Comparison of ENCODE assay signal across 23 cellular contexts in the genomic region with DNA sequence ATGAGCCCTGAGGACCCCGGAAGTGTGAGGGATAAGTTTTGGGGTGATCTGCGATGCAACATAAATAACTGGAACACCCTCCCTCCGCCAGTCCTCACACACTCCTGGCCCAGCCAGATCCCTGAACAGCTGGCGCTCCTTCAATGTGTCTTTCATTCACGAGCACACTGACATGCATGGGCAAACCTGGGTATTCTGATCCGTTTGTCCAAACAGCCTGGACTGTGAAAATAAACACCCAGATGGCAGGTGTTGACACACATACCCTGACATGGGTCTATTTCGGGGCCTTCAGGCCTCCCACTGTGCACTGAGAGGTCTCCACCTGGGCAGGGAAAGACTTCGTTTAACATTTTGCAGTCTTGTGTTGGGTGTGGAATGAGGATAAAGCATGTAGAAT. TPM values are rescaled to one million over a fixed set of nuclear protein-coding genes. Genes with fewer than 3 reads are reported as not detected.
DNase-seq lines count a peak whose midpoint lies in the region; ATAC-seq lines count a peak whose summit lies in the region.
"Had no signal": no experiment of that assay in that cellular context is flagged by ENCODE, and none has a peak within 500 bp of the region (broad histone marks: within the 10 kb centered on the region; RNA-seq: fewer than 3 reads in every experiment).

No MANE protein-coding gene starts in this region.

- H3K4me3 ChIP-seq in Karpas-422 (ENCODE audit: low read length) = no peak overlapping the region
- H3K4me3 ChIP-seq: adrenal gland, body of pancreas, gastroesophageal sphincter, hepatocyte, K562, pancreas had no signal

- H3K27me3 ChIP-seq in Karpas-422 (ENCODE audit: low read length) = no peaks in the 10 kb centered on the region
- H3K27me3 ChIP-seq: adrenal gland, body of pancreas, gastroesophageal sphincter, hepatocyte, pancreas had no signal

- no peak for ATAC-seq in GM21576 (IDR thresholded peaks at IDR 0.05; ENCODE audit: unreplicated experiment)
- ATAC-seq: activated CD8-positive, alpha-beta memory T cell treated with anti-CD3 and anti-CD28 coated beads, Interleukin-2, amount 10 ng/mL, durations not matched to agents 7 days and 5 days; activated T-cell treated with anti-CD3 and anti-CD28 coated beads, Interleukin-2, amount 50 U/mL, for 72 hours; body of pancreas; gastroesophageal sphincter; K562; pancreas had no signal

- H2AFZ ChIP-seq in Karpas-422 (ENCODE audit: low read length) = no peak overlapping the region
- H2AFZ ChIP-seq: hepatocyte had no signal

- H4K20me1 ChIP-seq in Karpas-422 (ENCODE audit: insufficient read depth, low read depth, low read length) = peaks cover 3% of the 10 kb centered on the region; the same call in 1 of the 2 replicates

- no peaks in the 10 kb centered on the region for H3K79me2 ChIP-seq in Karpas-422 (ENCODE audit: low read length)
- H3K79me2 ChIP-seq: hepatocyte had no signal

- no peak overlapping the region for H3K27ac ChIP-seq in Karpas-422 (ENCODE audit: low read length)
- H3K27ac ChIP-seq: adrenal gland, body of pancreas, gastroesophageal sphincter, hepatocyte, pancreas had no signal

- H3K9me3 ChIP-seq in Karpas-422 (ENCODE audit: low read length) = no peaks in the 10 kb centered on the region
- H3K9me3 ChIP-seq: adrenal gland, body of pancreas, gastroesophageal sphincter, pancreas had no signal

- H3K9me2 ChIP-seq in Karpas-422 (replicated peaks; ENCODE audit: insufficient read depth, low read length) = no peaks in the 10 kb centered on the region

- no peak overlapping the region for H3K9ac ChIP-seq in Karpas-422 (ENCODE audit: low read length)

- DNase-seq in DMS 273 treated with DMSO at 0.1 percent for 48 hours (lab: John Stamatoyannopoulos, UW) (peak; percentile 63), NCI-H1092 (lab: John Stamatoyannopoulos, UW) (peak; percentile 32), NCI-H2171 treated with DMSO at 0.1 percent for 48 hours (lab: John Stamatoyannopoulos, UW) (peak; percentile 94), SHP77 (lab: John Stamatoyannopoulos, UW) (peak; percentile 72 to 79), cortex of kidney (lab: John Stamatoyannopoulos, UW) (no peak), Karpas-422 (no peak)
- no peak for DNase-seq in activated CD8-positive, alpha-beta memory T cell treated with anti-CD3 and anti-CD28 coated beads for 24 hours
- DNase-seq: activated CD4-positive, alpha-beta T cell treated with anti-CD3 and anti-CD28 coated beads, Interleukin-2, amount 50 U/mL, for 1 hour; activated CD8-positive, alpha-beta memory T cell treated with anti-CD3 and anti-CD28 coated beads, Interleukin-2, amount 10 ng/mL, durations not matched to agents 7 days and 5 days; activated naive CD4-positive, alpha-beta T cell treated with Interleukin-2 at 50 U/mL for 16 hours; activated T-cell treated with anti-CD3 and anti-CD28 coated beads, Interleukin-2, amount 50 U/mL, for 72 hours; adrenal gland; body of pancreas; cerebellar nuclear complex; H9; mammary epithelial cell; pancreas; small intestine; T1000 had no signal

- no peak overlapping the region for H3K4me2 ChIP-seq in Karpas-422 (ENCODE audit: low read depth, low read length, poor library complexity, severe bottlenecking)
- H3K4me2 ChIP-seq: hepatocyte had no signal

- H3K36me3 ChIP-seq in Karpas-422 (ENCODE audit: insufficient read depth, low read length) = no peaks in the 10 kb centered on the region
- H3K36me3 ChIP-seq: adrenal gland, gastroesophageal sphincter, pancreas had no signal

- H3K4me1 ChIP-seq in Karpas-422 (ENCODE audit: low read length) = peaks cover 31% of the 10 kb centered on the region

RNA-seq across cellular contexts. Expression of a gene that starts 3.0 kb away (rescaled TPM):
- 4.6 and 5.1 TPM in 2 replicates for total RNA-seq in Karpas-422 (2014; rRNA removed; shearing (Covaris generic); ENCODE audit: low replicate concordance)

Comparison
In these comparisons a context has a peak if more than half of its experiments do, and no peak if none do; other contexts are left out.
1. DNase-seq: peak in DMS 273 treated with DMSO at 0.1 percent for 48 hours (single experiment), NCI-H1092 (single experiment), NCI-H2171 treated with DMSO at 0.1 percent for 48 hours (single experiment) and SHP77 (2 of 2); none in cortex of kidney (single experiment), Karpas-422 (single experiment) and activated CD8-positive, alpha-beta memory T cell treated with anti-CD3 and anti-CD28 coated beads for 24 hours (single experiment).